33 cellular contexts compared by ENCODE assay signal in genomic region chr11:84157639-84158038, GRCh38.
"Had no signal": no experiment of that assay in that cellular context is flagged by ENCODE, and none has a peak within 500 bp of the region (broad histone marks: within the 10 kb centered on the region; RNA-seq: fewer than 3 reads in every experiment).

No MANE protein-coding gene starts in this region.

- H3K36me3 Mint-ChIP-seq: activated naive CD4-positive, alpha-beta T cell treated with anti-CD3 and anti-CD28 coated beads, Interleukin-2, amount 10 ng/mL, durations not matched to agents 7 days and 5 days; activated naive CD8-positive, alpha-beta T cell treated with anti-CD3 and anti-CD28 coated beads, Interleukin-2, amount 10 ng/mL, durations not matched to agents 7 days and 5 days had no signal

- H3K27me3 ChIP-seq: ascending aorta, breast epithelium, cardiac muscle cell, colonic mucosa, gastrocnemius medialis, heart left ventricle had no signal

- H3K27me3 Mint-ChIP-seq: activated CD4-positive, alpha-beta memory T cell treated with anti-CD3 and anti-CD28 coated beads, Interleukin-2, amount 10 ng/mL, durations not matched to agents 7 days and 5 days; activated CD4-positive, alpha-beta T cell treated with anti-CD3 and anti-CD28 coated beads for 36 hours; activated CD4-positive, alpha-beta T cell treated with anti-CD3 and anti-CD28 coated beads, Interleukin-2, amount 10 ng/mL, durations not matched to agents 7 days and 5 days; activated naive CD4-positive, alpha-beta T cell treated with anti-CD3 and anti-CD28 coated beads, Interleukin-2, amount 10 ng/mL, durations not matched to agents 7 days and 5 days; activated naive CD8-positive, alpha-beta T cell treated with anti-CD3 and anti-CD28 coated beads, Interleukin-2, amount 10 ng/mL, durations not matched to agents 7 days and 5 days; activated T-cell treated with anti-CD3 and anti-CD28 coated beads, Interleukin-2, amount 50 U/mL, for 24 hours; brain; T-helper 17 cell had no signal

- H3K27ac ChIP-seq: ascending aorta, breast epithelium, cardiac muscle cell, colonic mucosa, gastrocnemius medialis, heart left ventricle, WERI-Rb-1 had no signal

- H3K4me3 ChIP-seq: ascending aorta, breast epithelium, cardiac muscle cell, colonic mucosa, gastrocnemius medialis, heart left ventricle had no signal

- H3K4me1 ChIP-seq: ascending aorta, breast epithelium, colonic mucosa, gastrocnemius medialis, heart left ventricle had no signal

- ATAC-seq: activated CD4-positive, alpha-beta T cell treated with anti-CD3 and anti-CD28 coated beads for 36 hours; activated naive CD4-positive, alpha-beta T cell treated with anti-CD3 and anti-CD28 coated beads, Interleukin-2, amount 50 U/mL, for 72 hours; activated T-cell treated with anti-CD3 and anti-CD28 coated beads, Interleukin-2, amount 50 U/mL, for 72 hours; esophagus mucosa; gastrocnemius medialis; heart left ventricle; T-helper 17 cell had no signal

- H3K4me3 Mint-ChIP-seq: activated CD4-positive, alpha-beta memory T cell treated with anti-CD3 and anti-CD28 coated beads, Interleukin-2, amount 10 ng/mL, durations not matched to agents 7 days and 5 days; activated CD4-positive, alpha-beta T cell treated with anti-CD3 and anti-CD28 coated beads for 36 hours; activated CD4-positive, alpha-beta T cell treated with anti-CD3 and anti-CD28 coated beads, Interleukin-2, amount 10 ng/mL, durations not matched to agents 7 days and 5 days; activated naive CD4-positive, alpha-beta T cell treated with anti-CD3 and anti-CD28 coated beads, Interleukin-2, amount 10 ng/mL, durations not matched to agents 7 days and 5 days; activated naive CD8-positive, alpha-beta T cell treated with anti-CD3 and anti-CD28 coated beads, Interleukin-2, amount 10 ng/mL, durations not matched to agents 7 days and 5 days; activated T-cell treated with anti-CD3 and anti-CD28 coated beads, Interleukin-2, amount 50 U/mL, for 24 hours; activated T-cell treated with anti-CD3 and anti-CD28 coated beads, Interleukin-2, amount 50 U/mL, for 72 hours; brain; endodermal cell; T-helper 17 cell; T-helper 2 cell treated with Interferon-gamma antibody and Interleukin-4, amounts not matched to agents 5 μg/mL and 100 μg/mL, for 36 hours had no signal

- H3K9me3 ChIP-seq: breast epithelium, colonic mucosa, gastrocnemius medialis had no signal

- DNase-seq: activated CD4-positive, alpha-beta memory T cell treated with anti-CD3 and anti-CD28 coated beads, Interleukin-2, amount 10 ng/mL, durations not matched to agents 7 days and 5 days; activated CD4-positive, alpha-beta T cell treated with anti-CD3 and anti-CD28 coated beads for 36 hours; activated CD4-positive, alpha-beta T cell treated with anti-CD3 and anti-CD28 coated beads, Interleukin-2, amount 10 ng/mL, durations not matched to agents 7 days and 5 days; activated CD4-positive, alpha-beta T cell treated with anti-CD3 and anti-CD28 coated beads, Interleukin-2, amount 50 U/mL, for 4 hours; activated CD4-positive, CD25-positive, alpha-beta regulatory T cell; activated CD4-positive, CD25-positive, alpha-beta regulatory T cell treated with anti-CD3 and anti-CD28 coated beads, Interleukin-2, amount 50 U/mL, for 72 hours; activated CD8-positive, alpha-beta memory T cell treated with anti-CD3 and anti-CD28 coated beads, Interleukin-2, amount 50 U/mL, for 48 hours; activated gamma-delta T cell; activated naive CD4-positive, alpha-beta T cell; activated naive CD4-positive, alpha-beta T cell treated with anti-CD3 and anti-CD28 coated beads, Interleukin-2, amount 10 ng/mL, durations not matched to agents 7 days and 5 days; activated naive CD8-positive, alpha-beta T cell treated with anti-CD3 and anti-CD28 coated beads, Interleukin-2, amount 10 ng/mL, durations not matched to agents 7 days and 5 days; activated T-cell treated with anti-CD3 and anti-CD28 coated beads for 4 hours; activated T-cell treated with anti-CD3 and anti-CD28 coated beads, Interleukin-2, amount 50 U/mL, for 24 hours; activated T-cell treated with anti-CD3 and anti-CD28 coated beads, Interleukin-2, amount 50 U/mL, for 72 hours; central memory CD4-positive, alpha-beta T cell; cerebellar nuclear complex; colonic mucosa; effector memory CD4-positive, alpha-beta T cell; endodermal cell; foreskin fibroblast; gastrocnemius medialis; glutamatergic neuron; heart left ventricle; T-helper 17 cell; T1000; WERI-Rb-1 had no signal

- H3K27ac Mint-ChIP-seq: activated CD4-positive, alpha-beta memory T cell treated with anti-CD3 and anti-CD28 coated beads, Interleukin-2, amount 10 ng/mL, durations not matched to agents 7 days and 5 days; activated CD4-positive, alpha-beta T cell treated with anti-CD3 and anti-CD28 coated beads for 36 hours; activated CD4-positive, alpha-beta T cell treated with anti-CD3 and anti-CD28 coated beads, Interleukin-2, amount 10 ng/mL, durations not matched to agents 7 days and 5 days; activated naive CD4-positive, alpha-beta T cell treated with anti-CD3 and anti-CD28 coated beads, Interleukin-2, amount 10 ng/mL, durations not matched to agents 7 days and 5 days; activated naive CD4-positive, alpha-beta T cell treated with anti-CD3 and anti-CD28 coated beads, Interleukin-2, amount 50 U/mL, for 72 hours; activated naive CD8-positive, alpha-beta T cell treated with anti-CD3 and anti-CD28 coated beads, Interleukin-2, amount 10 ng/mL, durations not matched to agents 7 days and 5 days; activated T-cell treated with anti-CD3 and anti-CD28 coated beads, Interleukin-2, amount 50 U/mL, for 24 hours; activated T-cell treated with anti-CD3 and anti-CD28 coated beads, Interleukin-2, amount 50 U/mL, for 72 hours; brain; endodermal cell; T-helper 17 cell; T-helper 2 cell treated with Interferon-gamma antibody and Interleukin-4, amounts not matched to agents 5 μg/mL and 100 μg/mL, for 36 hours had no signal

- H3K4me1 Mint-ChIP-seq: activated CD4-positive, alpha-beta memory T cell treated with anti-CD3 and anti-CD28 coated beads, Interleukin-2, amount 10 ng/mL, durations not matched to agents 7 days and 5 days; activated CD4-positive, alpha-beta T cell treated with anti-CD3 and anti-CD28 coated beads for 36 hours; activated CD4-positive, alpha-beta T cell treated with anti-CD3 and anti-CD28 coated beads, Interleukin-2, amount 10 ng/mL, durations not matched to agents 7 days and 5 days; activated naive CD4-positive, alpha-beta T cell treated with anti-CD3 and anti-CD28 coated beads, Interleukin-2, amount 10 ng/mL, durations not matched to agents 7 days and 5 days; activated naive CD8-positive, alpha-beta T cell treated with anti-CD3 and anti-CD28 coated beads, Interleukin-2, amount 10 ng/mL, durations not matched to agents 7 days and 5 days; T-helper 17 cell had no signal

- H3K36me3 ChIP-seq: ascending aorta, breast epithelium, cardiac muscle cell, colonic mucosa, gastrocnemius medialis, heart left ventricle, WERI-Rb-1 had no signal
